Comparison of ENCODE assay signal across 25 cellular contexts in the genomic region with DNA sequence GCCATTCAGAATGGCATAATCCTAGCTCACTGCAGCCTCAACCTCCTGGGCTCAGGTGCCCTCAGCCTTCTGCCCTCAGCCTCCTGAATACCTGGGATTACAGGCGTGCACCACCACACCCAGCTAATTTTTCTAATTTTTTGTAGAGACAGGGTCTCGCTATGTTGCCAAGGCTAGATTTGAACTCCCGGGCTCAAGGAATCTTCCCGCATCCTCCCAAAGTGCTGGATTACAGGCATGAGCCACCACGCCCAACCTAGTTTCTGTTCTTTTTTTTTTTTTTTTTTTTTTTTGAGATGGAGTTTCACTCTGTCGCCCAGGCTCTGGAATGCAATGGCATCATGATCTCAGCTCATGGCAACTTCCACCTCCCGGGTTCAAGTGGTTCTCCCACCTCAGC.
"Had no signal": no experiment of that assay in that cellular context is flagged by ENCODE, and none has a peak within 500 bp of the region (broad histone marks: within the 10 kb centered on the region; RNA-seq: fewer than 3 reads in every experiment).

No MANE protein-coding gene starts in this region.

- H3K9me3 Mint-ChIP-seq: dendritic cell treated with granulocyte-macrophage colony-stimulating factor and Interleukin-4, amounts not matched to agents 40 ng/mL and 50 ng/mL, for 4 days; effector memory CD8-positive, alpha-beta T cell had no signal

- H3K27ac Mint-ChIP-seq: dendritic cell treated with granulocyte-macrophage colony-stimulating factor and Interleukin-4, amounts not matched to agents 40 ng/mL and 50 ng/mL, for 4 days; effector memory CD8-positive, alpha-beta T cell; endodermal cell had no signal

- H3K27me3 ChIP-seq: colonic mucosa, dorsolateral prefrontal cortex, gastrocnemius medialis, heart left ventricle had no signal

- DNase-seq: colonic mucosa; cortex of kidney; dermis blood vessel endothelial cell; dorsolateral prefrontal cortex; effector CD4-positive, alpha-beta T cell; effector CD8-positive, alpha-beta T cell; effector memory CD4-positive, alpha-beta T cell; effector memory CD8-positive, alpha-beta T cell; endodermal cell; erythroblast; esophagus squamous epithelium; foreskin fibroblast; foreskin keratinocyte; foreskin melanocyte; gastrocnemius medialis; glutamatergic neuron; head of caudate nucleus; heart left ventricle; heart right ventricle had no signal

- H3K27ac ChIP-seq: colonic mucosa, coronary artery, dorsolateral prefrontal cortex, epithelial cell of prostate, esophagus muscularis mucosa, esophagus squamous epithelium, foreskin keratinocyte, gastrocnemius medialis, gastroesophageal sphincter, heart left ventricle, heart right ventricle had no signal

- ATAC-seq: effector memory CD8-positive, alpha-beta T cell; esophagus mucosa; foreskin keratinocyte; gastrocnemius medialis; gastroesophageal sphincter; heart right ventricle had no signal

- H3K4me1 ChIP-seq: colonic mucosa, esophagus muscularis mucosa, esophagus squamous epithelium, foreskin keratinocyte, gastrocnemius medialis, gastroesophageal sphincter had no signal

- H3K9me3 ChIP-seq: colonic mucosa, gastrocnemius medialis had no signal

- H3K4me3 ChIP-seq: colonic mucosa, coronary artery, dorsolateral prefrontal cortex, esophagus muscularis mucosa, esophagus squamous epithelium, gastrocnemius medialis, gastroesophageal sphincter, heart left ventricle, heart right ventricle had no signal

- H3K36me3 ChIP-seq: colonic mucosa, esophagus muscularis mucosa, esophagus squamous epithelium, gastrocnemius medialis, gastroesophageal sphincter, heart left ventricle, heart right ventricle had no signal

- H3K4me3 Mint-ChIP-seq: dendritic cell treated with granulocyte-macrophage colony-stimulating factor and Interleukin-4, amounts not matched to agents 40 ng/mL and 50 ng/mL, for 4 days; effector memory CD8-positive, alpha-beta T cell; endodermal cell had no signal

- H3K4me1 Mint-ChIP-seq: endodermal cell had no signal
